8 cellular contexts compared by ENCODE assay signal in the genomic region with DNA sequence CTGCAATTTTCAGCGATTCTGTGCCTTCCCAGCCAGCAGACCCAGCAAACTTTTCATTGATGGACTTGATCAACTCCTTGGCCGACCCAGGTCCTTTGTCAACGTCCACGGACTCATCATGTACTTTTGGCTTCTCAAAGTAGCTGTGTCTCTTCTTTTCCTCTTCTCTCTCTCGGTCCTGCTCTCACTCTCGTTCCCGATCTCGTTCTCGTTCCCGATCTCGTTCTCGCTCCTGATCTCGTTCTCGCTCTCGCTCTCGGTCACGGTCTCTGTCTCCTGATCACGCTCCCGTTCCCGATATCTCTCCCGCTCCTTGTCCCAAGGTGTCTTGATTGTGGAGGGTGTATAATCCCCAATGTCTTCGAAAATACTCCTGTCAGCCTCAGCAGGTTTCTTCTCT.
"Had no signal": no experiment of that assay in that cellular context is flagged by ENCODE, and none has a peak within 500 bp of the region (broad histone marks: within the 10 kb centered on the region; RNA-seq: fewer than 3 reads in every experiment).

No MANE protein-coding gene starts in this region.

- FAIRE-seq: H54, HepG2 had no signal

- ATAC-seq: HepG2 had no signal

- H3K4me3 ChIP-seq: GM23248 had no signal

- H2AFZ ChIP-seq: GM23248 had no signal

- H3K27ac ChIP-seq: GM23248, HL-60 had no signal

- H3K9ac ChIP-seq: GM23248 had no signal

- DNase-seq: GM23248, GOT3, H9, HCEC 1CT, HFFc6 had no signal
